ENCODE assay signal across 23 cellular contexts in the genomic region with DNA sequence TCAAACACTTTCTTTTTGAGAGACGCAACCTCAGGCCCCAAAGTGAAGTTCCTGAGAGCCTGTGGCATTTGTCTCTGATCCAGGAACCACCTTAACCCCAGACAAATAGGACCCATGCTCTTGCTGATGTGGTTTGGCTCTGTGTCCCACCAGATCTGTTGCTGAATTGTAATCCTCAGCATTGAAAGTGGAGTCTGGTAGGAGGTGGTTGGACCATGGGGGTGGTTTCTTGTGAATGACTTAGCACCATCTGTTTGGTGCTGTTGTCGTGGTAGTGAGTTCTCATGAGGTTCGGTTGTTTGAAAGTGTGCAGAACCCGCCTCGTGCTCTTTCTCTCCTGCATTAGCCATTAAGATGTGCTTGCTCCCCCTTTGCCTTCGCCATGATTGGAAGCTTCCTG.
DNase-seq lines count a peak whose midpoint lies in the region; ATAC-seq, FAIRE-seq and TF ChIP-seq lines count a peak whose summit lies in the region.
"Had no signal": no experiment of that assay in that cellular context is flagged by ENCODE, and none has a peak within 500 bp of the region (broad histone marks: within the 10 kb centered on the region; RNA-seq: fewer than 3 reads in every experiment).

No MANE protein-coding gene starts in this region.

- CTCF ChIA-PET in activated naive CD4-positive, alpha-beta T cell treated with anti-CD3 and anti-CD28 coated beads, Interleukin-2, amount 10 ng/mL, durations not matched to agents 7 days and 5 days (lab: Charles Lee): no interaction called here
- CTCF ChIA-PET in activated naive CD4-positive, alpha-beta T cell treated with anti-CD3 and anti-CD28 coated beads for 36 hours (lab: Charles Lee): no interaction called here

- TF ChIP-seq POLR2A in GM12891 (IDR thresholded peaks at IDR 0.05; ENCODE audit: low read depth, low read length): no peak

- H3K4me1 Mint-ChIP-seq in activated naive CD4-positive, alpha-beta T cell treated with anti-CD3 and anti-CD28 coated beads, Interleukin-2, amount 10 ng/mL, durations not matched to agents 7 days and 5 days: peaks cover 37% of the 10 kb centered on the region
- peaks cover 31% of the 10 kb centered on the region for H3K4me1 Mint-ChIP-seq in activated naive CD4-positive, alpha-beta T cell treated with anti-CD3 and anti-CD28 coated beads for 36 hours (ENCODE audit: low read depth)
- H3K4me1 Mint-ChIP-seq in stimulated activated effector memory CD8-positive, alpha-beta T cell treated with anti-CD3 and anti-CD28 coated beads, Interleukin-12 subunit alpha, Interleukin-12 subunit beta, amount 100 ng/mL, for 72 hours: peaks cover 16% of the 10 kb centered on the region

- no peak for DNase-seq in activated naive CD4-positive, alpha-beta T cell treated with anti-CD3 and anti-CD28 coated beads, Interleukin-2, amount 10 ng/mL, durations not matched to agents 7 days and 5 days
- DNase-seq in activated naive CD4-positive, alpha-beta T cell treated with anti-CD3 and anti-CD28 coated beads for 36 hours: no peak
- DNase-seq in astrocyte of the hippocampus (ENCODE audit: low read depth, low spot score) (peak; percentile 24), cerebellum (ENCODE audit: low spot score) (no peak), GM12891 (ENCODE audit: insufficient read length, low spot score) (no peak)
- DNase-seq in stimulated activated effector memory CD8-positive, alpha-beta T cell treated with anti-CD3 and anti-CD28 coated beads, Interleukin-12 subunit alpha, Interleukin-12 subunit beta, amount 100 ng/mL, for 72 hours (ENCODE audit: low spot score in 2 of 2): no peak
- DNase-seq: Caco-2; CD4-positive, alpha-beta memory T cell; EL; GDM1; Karpas-422; NCI-H1092 treated with DMSO at 0.1 percent for 48 hours; NCI-H1436; NCI-H187; NCI-H524 treated with DMSO at 0.1 percent for 48 hours; NCI-H82; NK-92 treated with Interleukin-12 subunit alpha and Interleukin-12 subunit beta, amount 100 ng/mL, for 24 hours; PC-3; SK-N-SH had no signal

- H3K27ac Mint-ChIP-seq in activated naive CD4-positive, alpha-beta T cell treated with anti-CD3 and anti-CD28 coated beads, Interleukin-2, amount 10 ng/mL, durations not matched to agents 7 days and 5 days: peak overlapping the region; percentile 20
- no peak overlapping the region for H3K27ac Mint-ChIP-seq in activated naive CD4-positive, alpha-beta T cell treated with anti-CD3 and anti-CD28 coated beads for 36 hours
- H3K27ac Mint-ChIP-seq in stimulated activated effector memory CD8-positive, alpha-beta T cell treated with anti-CD3 and anti-CD28 coated beads, Interleukin-12 subunit alpha, Interleukin-12 subunit beta, amount 100 ng/mL, for 72 hours: peak overlapping the region; percentile 45

- intact Hi-C loops in activated naive CD4-positive, alpha-beta T cell treated with anti-CD3 and anti-CD28 coated beads for 36 hours (cut with micrococcal nuclease): no loop called here

- peaks cover 4% of the 10 kb centered on the region for H3K9me3 Mint-ChIP-seq in activated naive CD4-positive, alpha-beta T cell treated with anti-CD3 and anti-CD28 coated beads, Interleukin-2, amount 10 ng/mL, durations not matched to agents 7 days and 5 days
- peaks cover 3% of the 10 kb centered on the region for H3K9me3 Mint-ChIP-seq in activated naive CD4-positive, alpha-beta T cell treated with anti-CD3 and anti-CD28 coated beads for 36 hours
- H3K9me3 Mint-ChIP-seq in stimulated activated effector memory CD8-positive, alpha-beta T cell treated with anti-CD3 and anti-CD28 coated beads, Interleukin-12 subunit alpha, Interleukin-12 subunit beta, amount 100 ng/mL, for 72 hours: peaks cover 4% of the 10 kb centered on the region

- H3K27me3 Mint-ChIP-seq in activated naive CD4-positive, alpha-beta T cell treated with anti-CD3 and anti-CD28 coated beads, Interleukin-2, amount 10 ng/mL, durations not matched to agents 7 days and 5 days: no peaks in the 10 kb centered on the region
- H3K27me3 Mint-ChIP-seq in activated naive CD4-positive, alpha-beta T cell treated with anti-CD3 and anti-CD28 coated beads for 36 hours (ENCODE audit: low read depth): no peaks in the 10 kb centered on the region
- H3K27me3 Mint-ChIP-seq: CD4-positive, alpha-beta memory T cell had no signal

- H3K36me3 Mint-ChIP-seq in activated naive CD4-positive, alpha-beta T cell treated with anti-CD3 and anti-CD28 coated beads, Interleukin-2, amount 10 ng/mL, durations not matched to agents 7 days and 5 days: peaks cover 64% of the 10 kb centered on the region
- peaks cover 30% of the 10 kb centered on the region for H3K36me3 Mint-ChIP-seq in activated naive CD4-positive, alpha-beta T cell treated with anti-CD3 and anti-CD28 coated beads for 36 hours (ENCODE audit: low read depth)
- H3K36me3 Mint-ChIP-seq in stimulated activated effector memory CD8-positive, alpha-beta T cell treated with anti-CD3 and anti-CD28 coated beads, Interleukin-12 subunit alpha, Interleukin-12 subunit beta, amount 100 ng/mL, for 72 hours: no peaks in the 10 kb centered on the region

- no peak for FAIRE-seq in GM12891 (lab: Jason Lieb, UNC)
- FAIRE-seq: GM12878, GM19239 had no signal

- H3K4me3 Mint-ChIP-seq in activated naive CD4-positive, alpha-beta T cell treated with anti-CD3 and anti-CD28 coated beads, Interleukin-2, amount 10 ng/mL, durations not matched to agents 7 days and 5 days: no peak overlapping the region
- no peak overlapping the region for H3K4me3 Mint-ChIP-seq in activated naive CD4-positive, alpha-beta T cell treated with anti-CD3 and anti-CD28 coated beads for 36 hours
- no peak overlapping the region for H3K4me3 Mint-ChIP-seq in stimulated activated effector memory CD8-positive, alpha-beta T cell treated with anti-CD3 and anti-CD28 coated beads, Interleukin-12 subunit alpha, Interleukin-12 subunit beta, amount 100 ng/mL, for 72 hours
- H3K4me3 Mint-ChIP-seq: CD4-positive, alpha-beta memory T cell had no signal

- ATAC-seq in stimulated activated effector memory CD8-positive, alpha-beta T cell treated with anti-CD3 and anti-CD28 coated beads, Interleukin-12 subunit alpha, Interleukin-12 subunit beta, amount 100 ng/mL, for 72 hours: no peak
- ATAC-seq in GM18858 (IDR thresholded peaks at IDR 0.05; ENCODE audit: unreplicated experiment): no peak
- ATAC-seq: GM12878, HCT116, PC-3 had no signal

TF ChIP-seq in GM12891, 5 proteins besides CTCF, POLR2A, EP300 and RAD21:
- TF ChIP-seq PAX5 (IDR thresholded peaks at IDR 0.05; ENCODE audit: insufficient read depth, low read length, severe bottlenecking) (no peak), POLR2AphosphoS5 (IDR thresholded peaks at IDR 0.05; ENCODE audit: low read depth, low read length) (no peak), POU2F2 (IDR thresholded peaks at IDR 0.05; ENCODE audit: low read depth, low read length) (no peak), SPI1 (IDR thresholded peaks at IDR 0.05; ENCODE audit: low read depth, low read length) (no peak), TAF1 (IDR thresholded peaks at IDR 0.05; ENCODE audit: low read depth, low read length) (no peak)
